2 cellular contexts compared by ENCODE assay signal in the genomic region with DNA sequence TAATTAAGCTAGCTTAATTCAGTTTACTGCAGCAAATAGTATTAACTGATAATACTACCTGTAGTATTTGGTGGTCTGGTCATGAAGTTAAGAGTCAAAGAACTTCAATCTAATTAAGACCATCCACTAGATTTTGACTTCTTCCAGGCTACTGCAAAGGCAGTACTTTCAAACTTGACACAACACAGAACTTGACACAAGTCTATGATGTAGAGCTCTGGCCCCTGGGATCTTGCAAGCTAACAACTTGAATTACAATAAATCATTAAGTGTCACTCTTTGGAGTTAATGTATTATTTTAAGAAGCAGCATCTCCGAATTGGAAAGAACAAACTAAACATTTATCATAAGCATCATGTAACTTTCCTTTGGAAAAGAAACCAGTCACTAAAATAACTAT.
A peak's percentile ranks its signal among the peaks of the same experiment; 100 is the strongest.
TF ChIP-seq lines count a peak whose summit lies in the region.

No MANE protein-coding gene starts in this region.

TF ChIP-seq in HepG2, 621 proteins besides CTCF, POLR2A, EP300 and RAD21:
- no peak for TF ChIP-seq ZNF552 (CRISPR knock-in tag; IDR thresholded peaks at IDR 0.05; ENCODE audit: borderline replicate concordance)
- TF ChIP-seq SALL2 (CRISPR knock-in tag; IDR thresholded peaks at IDR 0.05), result no peak
- no peak for TF ChIP-seq GRHL1 (CRISPR knock-in tag; conservative IDR thresholded peaks at IDR 0.05)
- TF ChIP-seq SRSF1 (optimal IDR thresholded peaks at IDR 0.05; ENCODE audit: low read depth, low read length), result no peak

TF ChIP-seq in K562, 482 proteins besides CTCF, POLR2A, EP300 and RAD21:
- no peak for TF ChIP-seq SMC3 (conservative IDR thresholded peaks at IDR 0.05; ENCODE audit: insufficient read depth, low read depth, low read length)
- TF ChIP-seq PBX2 (CRISPR knock-in tag; IDR thresholded peaks at IDR 0.05; ENCODE audit: low read depth), result no peak
- TF ChIP-seq PBX2 (tag; conservative IDR thresholded peaks at IDR 0.05; ENCODE audit: low read depth), result peak; percentile 49; the same call in 1 of the 2 replicates
